ENCODE assay signal across 15 cellular contexts in genomic region chr12:50509009-50509663, GRCh38. TPM values are rescaled to one million over a fixed set of nuclear protein-coding genes. Genes with fewer than 3 reads are reported as not detected.
DNase-seq lines count a peak whose midpoint lies in the region; ATAC-seq, FAIRE-seq and TF ChIP-seq lines count a peak whose summit lies in the region.
"Had no signal": no experiment of that assay in that cellular context is flagged by ENCODE, and none has a peak within 500 bp of the region (broad histone marks: within the 10 kb centered on the region; RNA-seq: fewer than 3 reads in every experiment).

No MANE protein-coding gene starts in this region.

- H3K27me3 Mint-ChIP-seq in stimulated activated naive CD8-positive, alpha-beta T cell treated with anti-CD3 and anti-CD28 coated beads, Interleukin-15, Interleukin-2, amounts not matched to agents 100 ng/mL and 50 ng/mL, for 24 hours: no peaks in the 10 kb centered on the region
- no peaks in the 10 kb centered on the region for H3K27me3 Mint-ChIP-seq in activated CD4-positive, alpha-beta memory T cell treated with anti-CD3 and anti-CD28 coated beads for 36 hours

- DNase-seq in stimulated activated naive CD8-positive, alpha-beta T cell treated with anti-CD3 and anti-CD28 coated beads, Interleukin-15, Interleukin-2, amounts not matched to agents 100 U/mL and 50 U/mL, for 24 hours: no peak
- no peak for DNase-seq in activated CD4-positive, alpha-beta memory T cell treated with anti-CD3 and anti-CD28 coated beads for 36 hours
- DNase-seq in frontal cortex (ENCODE audit: low spot score in 2 of 2) (no peak), RKO (ENCODE audit: low spot score) (no peak)
- DNase-seq: activated CD4-positive, CD25-positive, alpha-beta regulatory T cell; erythroblast; H7; NCI-H2171; Peyer's patch had no signal

- no peaks in the 10 kb centered on the region for H3K27me3 ChIP-seq in layer of hippocampus (ENCODE audit: control insufficient read depth, insufficient read depth, low read length)
- H3K27me3 ChIP-seq: BLaER1, Peyer's patch had no signal

- peak overlapping the region; percentile 98 for H3K27ac ChIP-seq in layer of hippocampus (ENCODE audit: low read depth, low read length)
- H3K27ac ChIP-seq: BLaER1 had no signal

- FAIRE-seq in frontal cortex (lab: Jason Lieb, UNC): no peak
- FAIRE-seq: astrocyte had no signal

- ATAC-seq in stimulated activated naive CD8-positive, alpha-beta T cell treated with anti-CD3 and anti-CD28 coated beads, Interleukin-15, Interleukin-2, amounts not matched to agents 100 U/mL and 50 U/mL, for 24 hours: no peak
- no peak for ATAC-seq in GM18519 (IDR thresholded peaks at IDR 0.05; ENCODE audit: low FRiP score, unreplicated experiment)
- no peak for ATAC-seq in SK-N-SH treated with all-trans-retinoic acid at 6 μM for 48 hours

- intact Hi-C loops in activated CD4-positive, alpha-beta memory T cell treated with anti-CD3 and anti-CD28 coated beads for 36 hours (cut with micrococcal nuclease): loop anchor here (5.0 to 10.0 kb wide), 2 partner anchors 113 to 516 kb away; partner anchors contain the start of gene SLC11A2

- CTCF ChIA-PET in activated CD4-positive, alpha-beta memory T cell treated with anti-CD3 and anti-CD28 coated beads for 36 hours (lab: Charles Lee): interaction anchor here (0.8 to 8.5 kb wide), 7 partner anchors 9 to 256 kb away, joined by 3 to 147 read pairs (median 4); no protein-coding TSS in a partner anchor

- POLR2A ChIA-PET in activated CD4-positive, alpha-beta memory T cell treated with anti-CD3 and anti-CD28 coated beads for 36 hours (lab: Charles Lee): interaction anchor here (0.9 to 2.9 kb wide), 5 partner anchors 15 to 88 kb away, joined by 3 to 16 read pairs (median 4); no protein-coding TSS in a partner anchor

- no peaks in the 10 kb centered on the region for H3K36me3 Mint-ChIP-seq in stimulated activated naive CD8-positive, alpha-beta T cell treated with anti-CD3 and anti-CD28 coated beads, Interleukin-15, Interleukin-2, amounts not matched to agents 100 ng/mL and 50 ng/mL, for 24 hours (ENCODE audit: low read depth)
- H3K36me3 Mint-ChIP-seq in activated CD4-positive, alpha-beta memory T cell treated with anti-CD3 and anti-CD28 coated beads for 36 hours: peaks cover 3% of the 10 kb centered on the region

- H3K4me3 Mint-ChIP-seq in stimulated activated naive CD8-positive, alpha-beta T cell treated with anti-CD3 and anti-CD28 coated beads, Interleukin-15, Interleukin-2, amounts not matched to agents 100 ng/mL and 50 ng/mL, for 24 hours: peak overlapping the region; percentile 96
- H3K4me3 Mint-ChIP-seq in activated CD4-positive, alpha-beta memory T cell treated with anti-CD3 and anti-CD28 coated beads for 36 hours: peak overlapping the region; percentile 17

- H3K9me3 Mint-ChIP-seq in stimulated activated naive CD8-positive, alpha-beta T cell treated with anti-CD3 and anti-CD28 coated beads, Interleukin-15, Interleukin-2, amounts not matched to agents 100 ng/mL and 50 ng/mL, for 24 hours: no peaks in the 10 kb centered on the region
- H3K9me3 Mint-ChIP-seq in activated CD4-positive, alpha-beta memory T cell treated with anti-CD3 and anti-CD28 coated beads for 36 hours: no peaks in the 10 kb centered on the region

- peaks cover 70% of the 10 kb centered on the region for H3K4me1 Mint-ChIP-seq in stimulated activated naive CD8-positive, alpha-beta T cell treated with anti-CD3 and anti-CD28 coated beads, Interleukin-15, Interleukin-2, amounts not matched to agents 100 ng/mL and 50 ng/mL, for 24 hours (ENCODE audit: low read depth)
- peaks cover 59% of the 10 kb centered on the region for H3K4me1 Mint-ChIP-seq in activated CD4-positive, alpha-beta memory T cell treated with anti-CD3 and anti-CD28 coated beads for 36 hours (ENCODE audit: low read depth)

- peak overlapping the region; percentile 79 for H3K27ac Mint-ChIP-seq in stimulated activated naive CD8-positive, alpha-beta T cell treated with anti-CD3 and anti-CD28 coated beads, Interleukin-15, Interleukin-2, amounts not matched to agents 100 ng/mL and 50 ng/mL, for 24 hours
- H3K27ac Mint-ChIP-seq in activated CD4-positive, alpha-beta memory T cell treated with anti-CD3 and anti-CD28 coated beads for 36 hours: peak overlapping the region; percentile 55

TF ChIP-seq in SK-N-SH treated with all-trans-retinoic acid at 6 μM for 48 hours, 23 proteins besides CTCF, POLR2A, EP300 and RAD21:
- TF ChIP-seq ESRRG (CRISPR knock-in tag; IDR thresholded peaks at IDR 0.05) (no peak), ZNF70 (CRISPR knock-in tag; IDR thresholded peaks at IDR 0.05) (no peak), ZC3H10 (CRISPR knock-in tag; IDR thresholded peaks at IDR 0.05) (no peak), TSHZ2 (CRISPR knock-in tag; IDR thresholded peaks at IDR 0.05) (no peak), TCF4 (CRISPR knock-in tag; IDR thresholded peaks at IDR 0.05; ENCODE audit: borderline replicate concordance) (no peak)

RNA-seq across cellular contexts. Expression of gene DIP2B, which starts 4.4 kb away (rescaled TPM):
- total RNA-seq in activated CD4-positive, alpha-beta memory T cell treated with anti-CD3 and anti-CD28 coated beads for 36 hours: 10 to 100 TPM; 23.3 to 23.7 TPM
- total RNA-seq in frontal cortex: 48.5 TPM
